21 cellular contexts compared by ENCODE assay signal in the genomic region with DNA sequence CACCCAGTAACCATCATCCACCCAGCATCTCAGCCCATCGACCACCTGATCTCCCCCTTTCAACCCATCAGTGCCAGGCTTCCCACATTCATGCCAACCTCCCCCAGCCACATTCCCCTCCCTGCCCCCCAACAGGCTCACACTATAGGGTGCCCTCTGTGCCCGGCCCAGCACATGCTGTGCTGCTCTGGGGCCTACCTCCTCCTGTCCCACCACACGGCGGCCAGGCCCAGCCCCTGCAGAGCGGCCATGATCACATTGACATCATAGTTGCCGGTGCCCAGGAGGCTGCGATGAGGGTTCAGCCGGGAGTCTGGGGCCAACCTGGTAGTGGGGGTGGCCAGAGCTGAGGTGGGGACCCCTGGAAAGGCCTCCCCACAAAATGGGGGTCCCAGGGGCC. TPM values are rescaled to one million over a fixed set of nuclear protein-coding genes. Genes with fewer than 3 reads are reported as not detected.
DNase-seq lines count a peak whose midpoint lies in the region; ATAC-seq and TF ChIP-seq lines count a peak whose summit lies in the region.
"Had no signal": no experiment of that assay in that cellular context is flagged by ENCODE, and none has a peak within 500 bp of the region (broad histone marks: within the 10 kb centered on the region; RNA-seq: fewer than 3 reads in every experiment).

No MANE protein-coding gene starts in this region.

- no peak overlapping the region for H4K5ac ChIP-seq in IMR-90 (ENCODE audit: low read depth, low read length)

- no peak overlapping the region for H3K18ac ChIP-seq in IMR-90 (ENCODE audit: low read depth, low read length)

- no peak overlapping the region for H3K14ac ChIP-seq in IMR-90 (replicated peaks; ENCODE audit: low read depth, low read length)

- H3K4me1 ChIP-seq in right atrium auricular region (peaks cover 0 to 27% of the 10 kb centered on the region in 2 donors), IMR-90 (ENCODE audit: control insufficient read depth, insufficient read depth, low read length) (peaks cover 3% of the 10 kb centered on the region), lower lobe of right lung (peaks cover 8% of the 10 kb centered on the region), OCI-LY7 (ENCODE audit: insufficient read depth, low read length, poor library complexity, severe bottlenecking) (peaks cover 12% of the 10 kb centered on the region)

- no peak overlapping the region for H3K56ac ChIP-seq in IMR-90 (ENCODE audit: extremely low read depth, insufficient read depth, low read length)

- H3K9me3 ChIP-seq in right atrium auricular region (no peaks in the 10 kb centered on the region), IMR-90 (ENCODE audit: control insufficient read depth, insufficient read depth, low read length) (no peaks in the 10 kb centered on the region), lower lobe of right lung (no peaks in the 10 kb centered on the region), OCI-LY7 (ENCODE audit: low read length) (no peaks in the 10 kb centered on the region)

- no peak overlapping the region for H3K4ac ChIP-seq in IMR-90 (ENCODE audit: low read depth, low read length)

- no peak for TF ChIP-seq RAD21 in IMR-90 (IDR thresholded peaks at IDR 0.05; ENCODE audit: low read length)

- no peaks in the 10 kb centered on the region for H4K20me1 ChIP-seq in IMR-90 (ENCODE audit: insufficient read depth, low read length)
- H4K20me1 ChIP-seq in OCI-LY7 (ENCODE audit: insufficient read depth, low read length), result no peaks in the 10 kb centered on the region

- peak overlapping the region; percentile 23 for H2AFZ ChIP-seq in IMR-90 (replicated peaks; ENCODE audit: low read length, poor library complexity)
- H2AFZ ChIP-seq in OCI-LY7 (ENCODE audit: low read length), result no peak overlapping the region

- H3K27me3 ChIP-seq in right atrium auricular region, result no peaks in the 10 kb centered on the region
- no peaks in the 10 kb centered on the region for H3K27me3 ChIP-seq in IMR-90 (ENCODE audit: control insufficient read depth, insufficient read depth, low read length)
- no peaks in the 10 kb centered on the region for H3K27me3 ChIP-seq in lower lobe of right lung (ENCODE audit: low read depth)

- TF ChIP-seq CTCF in right atrium auricular region (IDR thresholded peaks at IDR 0.05) (no peak), IMR-90 (conservative IDR thresholded peaks at IDR 0.05; ENCODE audit: low read depth, low read length) (no peak), lower lobe of right lung (IDR thresholded peaks at IDR 0.05) (no peak), OCI-LY7 (conservative IDR thresholded peaks at IDR 0.05; ENCODE audit: low read length) (no peak)

- peak; percentile 37 for DNase-seq in Right ventricle myocardium inferior (ENCODE audit: missing footprints)
- DNase-seq in right atrium auricular region (ENCODE audit: low spot score), result no peak
- no peak for DNase-seq in IMR-90
- peak; percentile 27 for DNase-seq in lower lobe of right lung
- no peak for DNase-seq in OCI-LY7 (ENCODE audit: low spot score)
- no peak for DNase-seq in SK-N-DZ (ENCODE audit: low spot score)
- DNase-seq: AML-193; DMS79 treated with DMSO at 0.1 percent for 48 hours; HFFc6; KG1; MV-4-11; NCI-H1417; NCI-H187; NCI-H2107; NCI-H510A; NCI-H748 treated with DMSO at 0.1 percent for 48 hours; NK-92 treated with Interleukin-12 subunit alpha and Interleukin-12 subunit beta, amount 100 ng/mL, for 24 hours; OCI-M1; SHP77 treated with DMSO at 0.1 percent for 48 hours had no signal

- ATAC-seq in Right ventricle myocardium inferior, result no peak
- no peak for ATAC-seq in IMR-90 (ENCODE audit: low read depth)
- no peak for ATAC-seq in lower lobe of right lung
- no peak for ATAC-seq in GM21576 (IDR thresholded peaks at IDR 0.05; ENCODE audit: unreplicated experiment)

- CTCF ChIA-PET in IMR-90 (lab: Yijun Ruan, JAX) (no interaction called here), OCI-LY7 (lab: Charles Lee; ENCODE audit: unreplicated experiment) (no interaction called here)

- dilution Hi-C loops in IMR-90 (cut with HindIII; ENCODE audit: low sequenced_read_pairs, unreplicated experiment), result no loop called here

- no peak overlapping the region for H2BK15ac ChIP-seq in IMR-90 (ENCODE audit: low read depth, low read length)

- no peak overlapping the region for H3K4me3 ChIP-seq in right atrium auricular region
- no peak overlapping the region for H3K4me3 ChIP-seq in IMR-90 (ENCODE audit: insufficient read depth, low read depth, low read length)
- H3K4me3 ChIP-seq in lower lobe of right lung, result no peak overlapping the region
- no peak overlapping the region for H3K4me3 ChIP-seq in OCI-LY7 (ENCODE audit: low read depth, low read length, poor library complexity, severe bottlenecking)

- no peak for TF ChIP-seq POLR2A in IMR-90 (IDR thresholded peaks at IDR 0.05; ENCODE audit: low read depth, low read length)

- no peak overlapping the region for H3K9ac ChIP-seq in IMR-90 (ENCODE audit: low read depth, low read length)

- 100% methylated on average over 1 of the region's 8 CpGs; no CpG with 5 or more reads in 1 of the 2 experiments for WGBS in IMR-90 (ENCODE audit: extremely low coverage in 2 of 2, insufficient read length in 1 of 2), 2 experiments

- no peak overlapping the region for H3K27ac ChIP-seq in right atrium auricular region
- no peak overlapping the region for H3K27ac ChIP-seq in IMR-90 (ENCODE audit: insufficient read depth, low read length)
- H3K27ac ChIP-seq in lower lobe of right lung, result no peak overlapping the region
- no peak overlapping the region for H3K27ac ChIP-seq in OCI-LY7 (ENCODE audit: low read depth, low read length, poor library complexity, severe bottlenecking)

- H2BK20ac ChIP-seq in IMR-90 (ENCODE audit: low read depth, low read length), result no peak overlapping the region

- H4K91ac ChIP-seq in IMR-90 (ENCODE audit: insufficient read depth, low read depth, low read length), result no peak overlapping the region

- intact Hi-C loops in Right ventricle myocardium inferior (cut with DNase I), result no loop called here
- intact Hi-C loops in IMR-90 (cut with micrococcal nuclease), result no loop called here
- intact Hi-C loops in lower lobe of right lung (cut with DNase I), result no loop called here
- intact Hi-C loops in OCI-LY7 (cut with micrococcal nuclease; ENCODE audit: unreplicated experiment), result no loop called here

- H2AK5ac ChIP-seq in IMR-90 (ENCODE audit: low read depth, low read length), result no peak overlapping the region

- H2AK9ac ChIP-seq in IMR-90 (replicated peaks; ENCODE audit: low read depth, low read length, poor library complexity), result no peak overlapping the region

- H3K4me2 ChIP-seq in IMR-90 (ENCODE audit: low read depth, low read length) (no peak overlapping the region), OCI-LY7 (ENCODE audit: low read length) (no peak overlapping the region)

- H2BK5ac ChIP-seq in IMR-90 (ENCODE audit: low read depth, low read length, poor library complexity, severe bottlenecking), result no peak overlapping the region

- in situ Hi-C loops in IMR-90 (cut with MboI; ENCODE audit: low sequenced_read_pairs), result no loop called here

- H3K9me1 ChIP-seq in IMR-90 (ENCODE audit: insufficient read depth, low read length), result no peaks in the 10 kb centered on the region; the same call in 1 of the 2 replicates

- POLR2A ChIA-PET in IMR-90 (lab: Charles Lee; ENCODE audit: unreplicated experiment), result no interaction called here
- POLR2A ChIA-PET in OCI-LY7 (lab: Charles Lee), result no interaction called here

- H3K23ac ChIP-seq in IMR-90 (ENCODE audit: low read depth, low read length), result no peak overlapping the region

- H3K36me3 ChIP-seq in right atrium auricular region (no peaks in the 10 kb centered on the region), IMR-90 (ENCODE audit: control insufficient read depth, insufficient read depth, low read length) (peaks cover 3% of the 10 kb centered on the region; the same call in 1 of the 2 replicates), lower lobe of right lung (peaks cover 5% of the 10 kb centered on the region), OCI-LY7 (ENCODE audit: insufficient read depth, low read length) (no peaks in the 10 kb centered on the region)

- H4K8ac ChIP-seq in IMR-90 (ENCODE audit: low read depth in 2 of 2, low read length in 2 of 2), result no peak overlapping the region

- BruUV-seq in IMR-90 (replicated peaks; lab: Mats Ljungman, UMichigan) (no TSS peak), OCI-LY7 (replicated peaks; lab: Mats Ljungman, UMichigan) (no TSS peak)

- no peak overlapping the region for H2BK120ac ChIP-seq in IMR-90 (ENCODE audit: low read depth, low read length)

- no peaks in the 10 kb centered on the region for H3K79me2 ChIP-seq in OCI-LY7 (ENCODE audit: insufficient read depth, low read depth, low read length)

- no peaks in the 10 kb centered on the region for H3K9me2 ChIP-seq in OCI-LY7 (ENCODE audit: insufficient read depth, low read length)

- H3K79me1 ChIP-seq in IMR-90 (ENCODE audit: low read depth in 1 of 2, low read length in 2 of 2), result peaks cover 5 to 10% of the 10 kb centered on the region in 2 experiments; a peak in 3 of 4 replicates

RNA-seq across cellular contexts. Expression of gene JOSD2, which starts 3.6 kb away (rescaled TPM):
- total RNA-seq in Right ventricle myocardium inferior (43.7 TPM), right atrium auricular region (10 to 100 TPM; 26.6 to 38.2 TPM), IMR-90 (2012; rRNA removed) (12.2 and 15.3 TPM in 2 replicates), lower lobe of right lung (40.4 TPM), OCI-LY7 (2022) (15.9 and 17.8 TPM in 2 replicates)
- polyA plus RNA-seq in IMR-90 (2012; rRNA removed), result 54.1 and 68.6 TPM in 2 replicates
- 48.6 and 171 TPM in 2 replicates for polyA plus RNA-seq in IMR-90 (2012; cell fraction: cytosol; rRNA removed)
- 32.6 and 78.6 TPM in 2 replicates for polyA plus RNA-seq in IMR-90 (2012; cell fraction: nucleus; rRNA removed; ENCODE audit: low replicate concordance)
- 10.6 and 13.0 TPM in 2 replicates for total RNA-seq in OCI-LY7 (2014; rRNA removed; shearing (Covaris generic))
- 7.6 and 9.2 TPM in 2 replicates for polyA plus RNA-seq in SK-N-DZ (2014; cell fraction: cytosol; rRNA removed)
- polyA plus RNA-seq in SK-N-DZ (2014; cell fraction: nucleus; rRNA removed), result 8.9 and 12.0 TPM in 2 replicates

RNA-seq across cellular contexts. Expression of gene ASPDH, which starts 6.3 kb away (rescaled TPM):
- not detected for total RNA-seq in Right ventricle myocardium inferior
- not detected for total RNA-seq in right atrium auricular region
- not detected in 2 replicates for total RNA-seq in IMR-90 (2012; rRNA removed)
- polyA plus RNA-seq in IMR-90 (2012; rRNA removed), result not detected in 2 replicates
- polyA plus RNA-seq in IMR-90 (2012; cell fraction: cytosol; rRNA removed), result not detected in 2 replicates
- not detected in 2 replicates for polyA plus RNA-seq in IMR-90 (2012; cell fraction: nucleus; rRNA removed; ENCODE audit: low replicate concordance)
- not detected for total RNA-seq in lower lobe of right lung
- not detected in 2 replicates for total RNA-seq in OCI-LY7 (2014; rRNA removed; shearing (Covaris generic))
- total RNA-seq in OCI-LY7 (2022), result not detected in 2 replicates
- 11.3 and 21.1 TPM in 2 replicates for polyA plus RNA-seq in SK-N-DZ (2014; cell fraction: cytosol; rRNA removed)
- polyA plus RNA-seq in SK-N-DZ (2014; cell fraction: nucleus; rRNA removed), result 12.2 and 15.6 TPM in 2 replicates
- total RNA-seq: H4, HFFc6 had no signal

RNA-seq across cellular contexts. Expression of gene GARIN5A, which starts 30.7 kb away (rescaled TPM):
- total RNA-seq in Right ventricle myocardium inferior (2.2 TPM), right atrium auricular region (1 to 10 TPM; 1.4 to 2.3 TPM), IMR-90 (2012; rRNA removed) (0.28 TPM in 1 of 2 replicates, not detected in the other), lower lobe of right lung (2.2 TPM), OCI-LY7 (2022) (0.59 and 1.00 TPM in 2 replicates)
- 0.49 and 0.53 TPM in 2 replicates for polyA plus RNA-seq in IMR-90 (2012; rRNA removed)
- 0.08 and 0.90 TPM in 2 replicates for polyA plus RNA-seq in IMR-90 (2012; cell fraction: cytosol; rRNA removed)
- 0.50 and 0.85 TPM in 2 replicates for polyA plus RNA-seq in IMR-90 (2012; cell fraction: nucleus; rRNA removed; ENCODE audit: low replicate concordance)
- 0.63 and 0.85 TPM in 2 replicates for total RNA-seq in OCI-LY7 (2014; rRNA removed; shearing (Covaris generic))
- polyA plus RNA-seq in SK-N-DZ (2014; cell fraction: cytosol; rRNA removed), result 0.54 TPM in 1 of 2 replicates, not detected in the other
- polyA plus RNA-seq in SK-N-DZ (2014; cell fraction: nucleus; rRNA removed), result 0.52 and 2.2 TPM in 2 replicates

RNA-seq across cellular contexts. Expression of gene EMC10, which starts 31.1 kb away (rescaled TPM):
- total RNA-seq in Right ventricle myocardium inferior (78.0 TPM), right atrium auricular region (100 to 1,000 TPM in 1 of 2 donors, 10 to 100 TPM in 1; 94.9 to 112 TPM), IMR-90 (2012; rRNA removed) (11.3 and 12.2 TPM in 2 replicates), lower lobe of right lung (95.6 TPM), OCI-LY7 (2022) (37.5 and 39.1 TPM in 2 replicates)
- polyA plus RNA-seq in IMR-90 (2012; rRNA removed), result 90.9 and 103 TPM in 2 replicates
- polyA plus RNA-seq in IMR-90 (2012; cell fraction: cytosol; rRNA removed), result 111 and 157 TPM in 2 replicates
- polyA plus RNA-seq in IMR-90 (2012; cell fraction: nucleus; rRNA removed; ENCODE audit: low replicate concordance), result 32.4 and 52.8 TPM in 2 replicates
- 44.4 and 45.2 TPM in 2 replicates for total RNA-seq in OCI-LY7 (2014; rRNA removed; shearing (Covaris generic))
- 114 and 132 TPM in 2 replicates for polyA plus RNA-seq in SK-N-DZ (2014; cell fraction: cytosol; rRNA removed)
- 39.1 and 53.1 TPM in 2 replicates for polyA plus RNA-seq in SK-N-DZ (2014; cell fraction: nucleus; rRNA removed)

Comparison
In these comparisons a context has a peak if more than half of its experiments do, and no peak if none do; other contexts are left out.
1. DNase-seq: peak in Right ventricle myocardium inferior (single experiment) and lower lobe of right lung (single experiment); none in right atrium auricular region (single experiment), IMR-90 (single experiment), OCI-LY7 (single experiment) and SK-N-DZ (single experiment).